Comparison of ENCODE assay signal across 8 cellular contexts in the genomic region with DNA sequence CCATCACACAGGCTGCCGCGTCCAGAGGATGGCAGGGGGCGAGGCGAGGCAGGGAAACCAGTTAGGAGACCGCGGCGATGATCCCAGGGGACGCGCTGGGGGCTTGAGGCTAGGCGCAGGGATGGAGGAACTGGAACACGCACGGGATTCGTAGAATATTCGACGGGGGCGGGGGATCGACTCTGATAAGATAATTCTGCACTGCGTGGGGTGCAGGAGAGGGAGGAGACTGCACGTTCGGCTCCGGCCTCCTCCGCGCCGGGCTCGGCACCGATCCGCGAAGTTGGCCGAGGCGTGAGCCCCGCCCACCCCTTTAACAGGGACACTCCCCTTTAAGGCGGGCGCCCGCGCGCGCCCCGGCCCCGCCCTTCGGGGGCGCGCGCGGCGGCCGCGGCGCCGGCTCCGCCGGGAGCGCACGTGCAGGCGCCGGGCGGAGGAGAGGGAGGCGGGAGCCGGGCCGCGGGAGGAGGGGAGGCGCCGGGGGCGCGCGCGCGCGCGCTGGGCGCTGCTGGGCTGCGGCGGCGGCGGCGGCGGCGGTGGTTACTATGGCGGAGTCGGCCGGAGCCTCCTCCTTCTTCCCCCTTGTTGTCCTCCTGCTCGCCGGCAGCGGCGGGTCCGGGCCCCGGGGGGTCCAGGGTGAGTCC. TPM values are rescaled to one million over a fixed set of nuclear protein-coding genes. Genes with fewer than 3 reads are reported as not detected.
A peak's percentile ranks its signal among the peaks of the same experiment; 100 is the strongest.
DNase-seq lines count a peak whose midpoint lies in the region; ATAC-seq and TF ChIP-seq lines count a peak whose summit lies in the region.

A gene (plus strand): TSS at position 501 of the 644 bp plus-strand sequence. CDS start 45 bp downstream, at position 546.

- H3K36me3 Mint-ChIP-seq in activated T-helper 2 cell treated with anti-CD3 and anti-CD28 coated beads, Interferon-gamma antibody, Interleukin-2, Interleukin-4, amounts not matched to agents 10 μg/mL and 5 μg/mL and 100 μg/mL, durations not matched to agents 14 hours and 24 hours and 36 hours (ENCODE audit: low read depth) = no peaks in the 10 kb centered on the region
- H3K36me3 Mint-ChIP-seq in natural killer cell = no peaks in the 10 kb centered on the region
- H3K36me3 Mint-ChIP-seq in stimulated activated naive B cell treated with anti-CD40 and anti-IgM and Interleukin-4, amounts not matched to agents 10 μg/mL and 1 μg/mL and 100 μg/mL, for 72 hours = peaks cover 0 to 3% of the 10 kb centered on the region in 2 donors

- H3K4me2 ChIP-seq in Loucy (ENCODE audit: low read depth, low read length, poor library complexity, severe bottlenecking) = peak within 1 kb of the TSS; percentile 98

- peak; percentile 65 for ATAC-seq in GM21786 (IDR thresholded peaks at IDR 0.05; ENCODE audit: unreplicated experiment)
- peak; percentile 93 to 98 (median 96) for ATAC-seq in natural killer cell
- ATAC-seq in stimulated activated naive B cell treated with anti-CD40 and anti-IgM and Interleukin-4, amounts not matched to agents 10 μg/mL and 1 μg/mL and 100 μg/mL, for 72 hours (replicated peaks) = peak; percentile 96 to 98

- DNase-seq in D341Med (ENCODE audit: low spot score) (peak; percentile 95), RWPE1 (ENCODE audit: low spot score) (peak; percentile 81), fibroblast of peridontal ligament (ENCODE audit: extremely low read depth) (peak; percentile 78), natural killer cell (peak; percentile 79)
- DNase-seq in activated T-helper 2 cell treated with anti-CD3 and anti-CD28 coated beads, Interferon-gamma antibody, Interleukin-2, Interleukin-4, amounts not matched to agents 10 μg/mL and 5 μg/mL and 100 μg/mL, durations not matched to agents 14 hours and 24 hours and 36 hours (ENCODE audit: low spot score) = peak; percentile 78
- peak; percentile 77 for DNase-seq in stimulated activated naive B cell treated with anti-CD40 and anti-IgM and Interleukin-4, amounts not matched to agents 10 μg/mL and 1 μg/mL and 100 μg/mL, for 72 hours

- H3K4me3 Mint-ChIP-seq in activated T-helper 2 cell treated with anti-CD3 and anti-CD28 coated beads, Interferon-gamma antibody, Interleukin-2, Interleukin-4, amounts not matched to agents 10 μg/mL and 5 μg/mL and 100 μg/mL, durations not matched to agents 14 hours and 24 hours and 36 hours (ENCODE audit: low read depth) = peak within 1 kb of the TSS; percentile 80
- peak within 1 kb of the TSS; percentile 97 for H3K4me3 Mint-ChIP-seq in natural killer cell
- peak within 1 kb of the TSS; percentile 89 to 93 for H3K4me3 Mint-ChIP-seq in stimulated activated naive B cell treated with anti-CD40 and anti-IgM and Interleukin-4, amounts not matched to agents 10 μg/mL and 1 μg/mL and 100 μg/mL, for 72 hours

- no peaks in the 10 kb centered on the region for H3K36me3 ChIP-seq in Loucy (ENCODE audit: insufficient read depth, low read length)

- no peak within 1 kb of the TSS for H3K27ac Mint-ChIP-seq in activated T-helper 2 cell treated with anti-CD3 and anti-CD28 coated beads, Interferon-gamma antibody, Interleukin-2, Interleukin-4, amounts not matched to agents 10 μg/mL and 5 μg/mL and 100 μg/mL, durations not matched to agents 14 hours and 24 hours and 36 hours
- H3K27ac Mint-ChIP-seq in natural killer cell = peak within 1 kb of the TSS; percentile 79 to 89
- peak within 1 kb of the TSS; percentile 88 for H3K27ac Mint-ChIP-seq in stimulated activated naive B cell treated with anti-CD40 and anti-IgM and Interleukin-4, amounts not matched to agents 10 μg/mL and 1 μg/mL and 100 μg/mL, for 72 hours

- no peak for TF ChIP-seq CTCF in Loucy (conservative IDR thresholded peaks at IDR 0.05; ENCODE audit: low read length)
- TF ChIP-seq CTCF in RWPE1 (conservative IDR thresholded peaks at IDR 0.05; ENCODE audit: low read depth) = no peak
- TF ChIP-seq CTCF in natural killer cell (IDR thresholded peaks at IDR 0.05) = no peak

- peaks cover 73% of the 10 kb centered on the region for H3K27me3 Mint-ChIP-seq in activated T-helper 2 cell treated with anti-CD3 and anti-CD28 coated beads, Interferon-gamma antibody, Interleukin-2, Interleukin-4, amounts not matched to agents 10 μg/mL and 5 μg/mL and 100 μg/mL, durations not matched to agents 14 hours and 24 hours and 36 hours (ENCODE audit: low read depth)
- H3K27me3 Mint-ChIP-seq in natural killer cell (ENCODE audit: low read depth in 2 of 2) = peaks cover 16 to 20% of the 10 kb centered on the region in 2 donors
- peaks cover 18 to 21% of the 10 kb centered on the region in 2 donors for H3K27me3 Mint-ChIP-seq in stimulated activated naive B cell treated with anti-CD40 and anti-IgM and Interleukin-4, amounts not matched to agents 10 μg/mL and 1 μg/mL and 100 μg/mL, for 72 hours

- H3K27me3 ChIP-seq in Loucy (ENCODE audit: insufficient read depth, low read length, poor library complexity, severe bottlenecking) = peaks cover 5% of the 10 kb centered on the region

- H2AFZ ChIP-seq in Loucy (ENCODE audit: low read length) = peak within 1 kb of the TSS; percentile 100

- peaks cover 6% of the 10 kb centered on the region for H3K4me1 Mint-ChIP-seq in activated T-helper 2 cell treated with anti-CD3 and anti-CD28 coated beads, Interferon-gamma antibody, Interleukin-2, Interleukin-4, amounts not matched to agents 10 μg/mL and 5 μg/mL and 100 μg/mL, durations not matched to agents 14 hours and 24 hours and 36 hours (ENCODE audit: low read depth)
- peaks cover 16 to 35% of the 10 kb centered on the region in 2 donors for H3K4me1 Mint-ChIP-seq in natural killer cell
- peaks cover 16 to 46% of the 10 kb centered on the region in 2 donors for H3K4me1 Mint-ChIP-seq in stimulated activated naive B cell treated with anti-CD40 and anti-IgM and Interleukin-4, amounts not matched to agents 10 μg/mL and 1 μg/mL and 100 μg/mL, for 72 hours

- peak within 1 kb of the TSS; percentile 98 for H3K9ac ChIP-seq in Loucy (ENCODE audit: low read depth, low read length, poor library complexity, severe bottlenecking)

- H3K9me3 Mint-ChIP-seq in activated T-helper 2 cell treated with anti-CD3 and anti-CD28 coated beads, Interferon-gamma antibody, Interleukin-2, Interleukin-4, amounts not matched to agents 10 μg/mL and 5 μg/mL and 100 μg/mL, durations not matched to agents 14 hours and 24 hours and 36 hours = no peaks in the 10 kb centered on the region
- H3K9me3 Mint-ChIP-seq in natural killer cell = no peaks in the 10 kb centered on the region
- no peaks in the 10 kb centered on the region for H3K9me3 Mint-ChIP-seq in stimulated activated naive B cell treated with anti-CD40 and anti-IgM and Interleukin-4, amounts not matched to agents 10 μg/mL and 1 μg/mL and 100 μg/mL, for 72 hours

- H3K4me1 ChIP-seq in Loucy (ENCODE audit: insufficient read depth, low read length, poor library complexity, severe bottlenecking) = peaks cover 57% of the 10 kb centered on the region

- CTCF ChIA-PET in RWPE1 (lab: Yijun Ruan, JAX) = no interaction called here

- H4K20me1 ChIP-seq in Loucy (ENCODE audit: insufficient read depth, low read length, poor library complexity, severe bottlenecking) = peaks cover 10% of the 10 kb centered on the region

- H3K4me3 ChIP-seq in Loucy (ENCODE audit: low read length, poor library complexity, severe bottlenecking) = peak within 1 kb of the TSS; percentile 99

- intact Hi-C loops in activated T-helper 2 cell treated with anti-CD3 and anti-CD28 coated beads, Interferon-gamma antibody, Interleukin-2, Interleukin-4, amounts not matched to agents 10 μg/mL and 5 μg/mL and 100 μg/mL, durations not matched to agents 14 hours and 24 hours and 36 hours (cut with micrococcal nuclease) = loop anchor here (1.0 to 2.0 kb wide), 2 partner anchors 20 to 29 kb away; no protein-coding TSS in a partner anchor
- intact Hi-C loops in natural killer cell (cut with micrococcal nuclease) = no loop called here

- H3K27ac ChIP-seq in RWPE1 = peak within 1 kb of the TSS; percentile 65

- H3K9me2 ChIP-seq in Loucy (replicated peaks; ENCODE audit: low read depth, low read length) = no peaks in the 10 kb centered on the region

- no peaks in the 10 kb centered on the region for H3K9me3 ChIP-seq in Loucy (ENCODE audit: insufficient read depth, low read depth, low read length)

- H3F3A ChIP-seq in Loucy (ENCODE audit: low read depth) = no peaks in the 10 kb centered on the region

- peaks cover 50% of the 10 kb centered on the region for H3K79me2 ChIP-seq in Loucy (ENCODE audit: insufficient read depth, low read length)

- POLR2A ChIA-PET in RWPE1 (lab: Yijun Ruan, JAX; ENCODE audit: low non-redundant PET) = interaction anchor here (0.5 to 0.7 kb wide), 2 partner anchors 18 to 1036 kb away, joined by 5 to 7 read pairs; no protein-coding TSS in a partner anchor

RNA-seq across cellular contexts. Expression of the gene that starts here (rescaled TPM):
- total RNA-seq in activated T-helper 2 cell treated with anti-CD3 and anti-CD28 coated beads, Interferon-gamma antibody, Interleukin-2, Interleukin-4, amounts not matched to agents 10 μg/mL and 5 μg/mL and 100 μg/mL, durations not matched to agents 14 hours and 24 hours and 36 hours = 2.4 and 2.5 TPM in 2 replicates
- 1 to 10 TPM; 5.9 to 9.6 (median 6.6) TPM for total RNA-seq in natural killer cell

Comparison
In these comparisons a context has a peak if more than half of its experiments do, and no peak if none do; other contexts are left out.
1. Peak in every context shown above with its lines: DNase-seq, ATAC-seq, H3K4me3 ChIP-seq and H3K27ac ChIP-seq.